Comparison of ENCODE assay signal across 8 cellular contexts in the genomic region with DNA sequence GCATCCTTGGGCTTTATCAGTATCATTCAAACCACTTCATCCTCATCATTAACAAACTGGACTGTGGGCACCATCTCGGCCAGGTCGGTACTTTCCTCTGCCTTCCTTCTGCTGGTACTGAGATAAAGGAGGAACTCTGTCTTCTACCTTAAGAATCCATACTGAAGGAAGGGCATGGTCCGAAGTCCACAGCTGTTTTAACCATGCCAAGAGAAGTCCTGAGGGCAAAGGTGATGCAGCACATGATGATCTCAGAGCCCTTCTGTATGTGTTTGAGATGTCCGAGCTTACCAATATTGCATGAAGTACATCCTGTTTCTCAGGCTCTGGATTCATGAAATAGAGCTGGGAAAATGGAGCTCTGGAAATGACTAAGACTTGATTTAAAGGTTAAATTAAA.
"Had no signal": no experiment of that assay in that cellular context is flagged by ENCODE, and none has a peak within 500 bp of the region (broad histone marks: within the 10 kb centered on the region; RNA-seq: fewer than 3 reads in every experiment).

No MANE protein-coding gene starts in this region.

- FAIRE-seq: HepG2 had no signal

- H3K27ac ChIP-seq: GM23248, HL-60 had no signal

- ATAC-seq: HCT116, HepG2 had no signal

- H3K9ac ChIP-seq: GM23248 had no signal

- H3K4me1 ChIP-seq: HAP-1 had no signal

- H2AFZ ChIP-seq: GM23248 had no signal

- DNase-seq: GM23248, GOT3, H7, HFFc6 had no signal

- H3K9me3 ChIP-seq: HAP-1 had no signal

- H3K36me3 ChIP-seq: HAP-1 had no signal

- H3K4me3 ChIP-seq: GM23248, HAP-1 had no signal
